34 cellular contexts compared by ENCODE assay signal in the genomic region with DNA sequence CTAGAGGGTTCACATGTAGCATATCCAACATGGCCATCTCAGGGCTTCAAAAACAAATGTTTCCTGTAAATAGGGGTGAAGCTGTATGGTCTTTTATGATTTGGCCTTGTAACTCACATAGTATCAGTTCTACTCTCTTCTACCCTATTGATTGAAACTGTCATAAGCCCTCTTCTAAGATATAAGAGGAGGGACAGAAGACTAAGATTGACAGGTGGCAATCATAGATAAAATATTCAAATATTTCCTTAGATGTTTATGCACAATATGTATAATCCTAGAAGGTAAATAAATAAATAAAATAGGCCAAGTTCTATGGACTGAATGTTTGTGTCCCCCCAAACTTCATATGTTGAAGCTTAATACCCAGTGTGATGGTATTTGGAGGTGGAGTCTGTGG. TPM values are rescaled to one million over a fixed set of nuclear protein-coding genes. Genes with fewer than 3 reads are reported as not detected.
"Had no signal": no experiment of that assay in that cellular context is flagged by ENCODE, and none has a peak within 500 bp of the region (broad histone marks: within the 10 kb centered on the region; RNA-seq: fewer than 3 reads in every experiment).

No MANE protein-coding gene starts in this region.

- H3K4me1 ChIP-seq: adrenal gland, ascending aorta, body of pancreas, breast epithelium, colonic mucosa had no signal

- ATAC-seq: activated naive CD4-positive, alpha-beta T cell treated with anti-CD3 and anti-CD28 coated beads, Interleukin-2, amount 50 U/mL, for 72 hours; activated naive CD8-positive, alpha-beta T cell treated with anti-CD3 and anti-CD28 coated beads, Interleukin-2, amount 50 U/mL, for 24 hours; activated T-cell treated with anti-CD3 and anti-CD28 coated beads, Interleukin-2, amount 50 U/mL, for 72 hours; activated T-helper 17 cell treated with anti-CD3 and anti-CD28 coated beads, Interleukin-2, amount 50 U/mL, for 72 hours; body of pancreas had no signal

- H3K9me3 ChIP-seq: adrenal gland, ascending aorta, body of pancreas, breast epithelium, colonic mucosa had no signal

- DNase-seq: activated effector memory CD4-positive, alpha-beta T cell treated with anti-CD3 and anti-CD28 coated beads, Interleukin-2, amount 50 U/mL, for 16 hours; activated effector memory CD4-positive, alpha-beta T cell treated with Interleukin-2 at 50 U/mL for 16 hours; activated gamma-delta T cell; activated gamma-delta T cell treated with Interleukin-2 at 50 U/mL for 16 hours; activated naive CD4-positive, alpha-beta T cell; activated naive CD4-positive, alpha-beta T cell treated with anti-CD3 and anti-CD28 coated beads for 36 hours; activated naive CD4-positive, alpha-beta T cell treated with anti-CD3 and anti-CD28 coated beads, Interleukin-2, amount 10 ng/mL, durations not matched to agents 7 days and 5 days; activated naive CD4-positive, alpha-beta T cell treated with anti-CD3 and anti-CD28 coated beads, Interleukin-2, amount 50 U/mL, for 16 hours; activated naive CD4-positive, alpha-beta T cell treated with Interleukin-2 at 50 U/mL for 16 hours; activated naive CD8-positive, alpha-beta T cell treated with anti-CD3 and anti-CD28 coated beads for 36 hours; activated naive CD8-positive, alpha-beta T cell treated with anti-CD3 and anti-CD28 coated beads, Interleukin-2, amount 10 ng/mL, durations not matched to agents 7 days and 5 days; activated naive CD8-positive, alpha-beta T cell treated with anti-CD3 and anti-CD28 coated beads, Interleukin-2, amount 50 U/mL, for 24 hours; activated T-cell treated with anti-CD3 and anti-CD28 coated beads, Interleukin-2, amount 50 U/mL, for 48 hours; activated T-cell treated with anti-CD3 and anti-CD28 coated beads, Interleukin-2, amount 50 U/mL, for 72 hours; adrenal gland; amniotic stem cell; amygdala; anterior cingulate cortex; aorta; body of pancreas; brain microvascular endothelial cell; caudate nucleus; central memory CD4-positive, alpha-beta T cell; cerebellar nuclear complex; colonic mucosa had no signal

- FAIRE-seq: bronchial epithelial cell, colon had no signal

- H3K27ac ChIP-seq: adrenal gland, ascending aorta, body of pancreas, brain microvascular endothelial cell, breast epithelium, cardiac muscle cell, colonic mucosa had no signal

- H3K36me3 ChIP-seq: adrenal gland, ascending aorta, brain microvascular endothelial cell, breast epithelium, cardiac muscle cell, colonic mucosa had no signal

- H3K4me3 ChIP-seq: adrenal gland, ascending aorta, body of pancreas, breast epithelium, cardiac muscle cell, colonic mucosa had no signal

- H3K27me3 ChIP-seq: adrenal gland, ascending aorta, body of pancreas, brain microvascular endothelial cell, cardiac muscle cell, colonic mucosa had no signal

RNA-seq across cellular contexts. Expression of gene TCEAL7, which starts 39.4 kb away (rescaled TPM):
- total RNA-seq: activated naive CD4-positive, alpha-beta T cell treated with anti-CD3 and anti-CD28 coated beads for 36 hours; activated naive CD4-positive, alpha-beta T cell treated with anti-CD3 and anti-CD28 coated beads, Interleukin-2, amount 50 U/mL, for 72 hours; activated naive CD8-positive, alpha-beta T cell treated with anti-CD3 and anti-CD28 coated beads for 36 hours; activated naive CD8-positive, alpha-beta T cell treated with anti-CD3 and anti-CD28 coated beads, Interleukin-2, amount 10 ng/mL, durations not matched to agents 7 days and 5 days; activated T-cell treated with anti-CD3 and anti-CD28 coated beads, Interleukin-2, amount 50 U/mL, for 72 hours; activated T-helper 1 cell treated with anti-CD3 and anti-CD28 coated beads, Interleukin-12 subunit alpha, Interleukin-12 subunit beta, Interleukin-2, Interleukin-4 antibody, amounts not matched to agents 30 ng/mL and 10 ng/mL and 1 ng/mL, durations not matched to agents 14 hours and 24 hours and 36 hours; activated T-helper 17 cell treated with anti-CD3 and anti-CD28 coated beads, Interleukin-2, amount 50 U/mL, for 72 hours; activated T-helper 2 cell treated with anti-CD3 and anti-CD28 coated beads, Interferon-gamma antibody, Interleukin-2, Interleukin-4, amounts not matched to agents 10 μg/mL and 5 μg/mL and 100 μg/mL, durations not matched to agents 14 hours and 24 hours and 36 hours; ascending aorta had no signal
